8 cellular contexts compared by ENCODE assay signal in the genomic region with DNA sequence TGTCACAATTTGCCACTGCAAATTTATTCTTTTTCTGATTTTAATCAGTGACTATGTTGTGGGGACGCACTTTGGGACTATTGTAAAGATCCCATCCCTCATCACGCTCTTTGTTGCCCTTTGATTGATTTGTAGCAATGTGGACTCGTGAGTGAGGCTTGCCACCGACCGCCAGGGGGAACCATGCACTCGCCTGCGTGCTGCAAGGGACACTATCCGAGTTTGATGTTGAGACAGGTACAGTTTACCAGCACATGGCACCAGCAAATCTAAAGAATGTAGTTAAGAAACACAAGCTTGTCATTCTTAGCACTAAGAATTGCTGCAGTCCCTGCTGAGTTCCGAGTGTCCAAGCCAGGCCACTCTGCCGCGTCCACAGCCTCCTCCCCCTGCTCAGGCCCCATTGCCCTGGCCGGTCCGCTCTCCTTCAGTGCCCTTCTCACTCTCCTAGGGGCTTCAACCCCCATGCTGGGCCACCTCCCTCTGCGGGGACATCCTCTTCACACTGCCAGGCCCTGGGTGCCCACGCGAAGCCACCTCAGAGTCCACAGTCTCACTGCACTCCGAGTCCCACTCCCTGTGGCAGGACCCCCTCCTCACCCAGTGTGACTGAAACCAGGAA. TPM values are rescaled to one million over a fixed set of nuclear protein-coding genes. Genes with fewer than 3 reads are reported as not detected.
DNase-seq lines count a peak whose midpoint lies in the region; ATAC-seq, FAIRE-seq and TF ChIP-seq lines count a peak whose summit lies in the region.

No MANE protein-coding gene starts in this region.

- H3K36me3 ChIP-seq in BJ (ENCODE audit: control insufficient read depth, insufficient read depth, low read length) (no peaks in the 10 kb centered on the region), PC-9 (ENCODE audit: low read depth) (no peaks in the 10 kb centered on the region), aorta (ENCODE audit: control insufficient read depth in 1 of 2, insufficient read depth in 2 of 2, low read length in 1 of 2) (no peaks in the 10 kb centered on the region)

- peak; percentile 94 for TF ChIP-seq CTCF in BJ (IDR thresholded peaks at IDR 0.05; ENCODE audit: insufficient read depth, low read depth, low read length)
- TF ChIP-seq CTCF in PC-9 (conservative IDR thresholded peaks at IDR 0.05), result peak; percentile 92

- POLR2A ChIA-PET in BJ (lab: Charles Lee), result no interaction called here
- POLR2A ChIA-PET in PC-9 (lab: Charles Lee; ENCODE audit: unreplicated experiment), result no interaction called here

- no peak overlapping the region for H2AFZ ChIP-seq in PC-9

- CTCF ChIA-PET in BJ (lab: Yijun Ruan, JAX), result interaction anchor here (0.8 to 1.7 kb wide), 9 partner anchors 8 to 377 kb away, joined by 3 to 11 read pairs (median 3); no protein-coding TSS in a partner anchor
- CTCF ChIA-PET in PC-9 (lab: Charles Lee), result no interaction called here

- H3K27ac ChIP-seq in PC-9 (no peak overlapping the region), aorta (ENCODE audit: low read depth in 1 of 2, low read length in 2 of 2) (no peak overlapping the region)

- intact Hi-C loops in PC-9 (cut with micrococcal nuclease; ENCODE audit: unreplicated experiment) (loop anchor here (1.0 to 10.0 kb wide), 3 partner anchors 367 to 703 kb away; no protein-coding TSS in a partner anchor), posterior cingulate gyrus (cut with DNase I) (loop anchor here (10.0 kb wide), 1 partner anchor 363 kb away; no protein-coding TSS in a partner anchor), aorta (cut with DNase I) (no loop called here)

- H3K4me1 ChIP-seq in PC-9 (replicated peaks; ENCODE audit: insufficient read depth) (peaks cover 8% of the 10 kb centered on the region), aorta (ENCODE audit: control insufficient read depth in 1 of 2, insufficient read depth in 2 of 2, low read length in 2 of 2) (no peaks in the 10 kb centered on the region)

- H3K9me3 ChIP-seq in PC-9 (ENCODE audit: insufficient read depth, low read depth) (no peaks in the 10 kb centered on the region), aorta (ENCODE audit: control insufficient read depth, low read length) (no peaks in the 10 kb centered on the region)

- H4K20me1 ChIP-seq in PC-9 (ENCODE audit: insufficient read depth), result no peaks in the 10 kb centered on the region

- H3F3A ChIP-seq in PC-9 (ENCODE audit: insufficient read depth, low read depth), result no peaks in the 10 kb centered on the region

- no peaks in the 10 kb centered on the region for H3K79me2 ChIP-seq in PC-9 (ENCODE audit: low read depth)

- no TSS peak for BruUV-seq in PC-9 (replicated peaks; lab: Mats Ljungman, UMichigan)

- no peak overlapping the region for H3K4me2 ChIP-seq in PC-9

- no peaks in the 10 kb centered on the region for H3K27me3 ChIP-seq in BJ (ENCODE audit: control insufficient read depth, insufficient read depth, low read length)
- H3K27me3 ChIP-seq in PC-9 (ENCODE audit: insufficient read depth, low read depth), result peaks cover 38% of the 10 kb centered on the region
- no peaks in the 10 kb centered on the region for H3K27me3 ChIP-seq in aorta (ENCODE audit: control insufficient read depth in 1 of 2, insufficient read depth in 2 of 2, low read length in 1 of 2)

- peak; percentile 71 for FAIRE-seq in GM19239 (lab: Jason Lieb, UNC)

- no peak for DNase-seq in BJ (ENCODE audit: low read depth)
- peak; percentile 28 for DNase-seq in GM19239 (ENCODE audit: insufficient read length, low spot score)
- DNase-seq in PC-9, result peak; percentile 59 to 66
- DNase-seq in activated gamma-delta T cell treated with anti-CD3 and anti-CD28 coated beads, Interleukin-2, amount 50 U/mL, for 16 hours (ENCODE audit: low read depth), result peak; percentile 43
- DNase-seq in glomerular endothelial cell (ENCODE audit: extremely low read depth, low read depth, low spot score), result peak; percentile 3
- DNase-seq in posterior cingulate gyrus, result peak; percentile 40 to 96 (median 74)
- DNase-seq in aorta, result peak; percentile 66 to 84

- H3K4me3 ChIP-seq in BJ (ENCODE audit: low read depth, low read length) (no peak overlapping the region), PC-9 (no peak overlapping the region), aorta (ENCODE audit: low read length in 2 of 2) (no peak overlapping the region)

- ATAC-seq in HG03469 (IDR thresholded peaks at IDR 0.05; ENCODE audit: unreplicated experiment) (peak; percentile 78), aorta (ENCODE audit: low FRiP score) (peak; percentile 66)

- 10 to 14% methylated on average over 17 of the region's 17 CpGs for whole genome bisulfite sequencing in aorta, 2 donors

- no peaks in the 10 kb centered on the region for H3K9me2 ChIP-seq in PC-9 (ENCODE audit: insufficient read depth)

RNA-seq across cellular contexts. Expression of gene SFTPA2, which starts 2.0 kb away (rescaled TPM):
- polyA plus RNA-seq in BJ (2011; rRNA removed) (not detected in 2 replicates), aorta (10 to 100 TPM in 1 of 2 donors, under 1 TPM in 1; 0.77 to 13.0 TPM)
- not detected in 2 replicates for polyA minus RNA-seq in BJ (2011; rRNA and poly(A)+ RNA removed)
- total RNA-seq in PC-9 (2021) (not detected in 2 replicates), glomerular endothelial cell (not detected in 2 replicates), aorta (1 to 10 TPM in 1 of 2 donors, not detected in 1; 1.6 TPM)

RNA-seq across cellular contexts. Expression of gene SFTPA1, which starts 48.5 kb away (rescaled TPM):
- polyA plus RNA-seq in BJ (2011; rRNA removed), result not detected in 2 replicates
- polyA minus RNA-seq in BJ (2011; rRNA and poly(A)+ RNA removed), result not detected in 2 replicates
- not detected in 2 replicates for total RNA-seq in PC-9 (2021)
- total RNA-seq in glomerular endothelial cell, result not detected in 2 replicates
- 1 to 10 TPM in 1 of 2 donors, not detected in 1; 1.7 TPM for total RNA-seq in aorta
- polyA plus RNA-seq in aorta, result 1 to 10 TPM in 1 of 2 donors, under 1 TPM in 1; 0.59 to 4.4 TPM

RNA-seq across cellular contexts. Expression of gene EIF5AL1, which starts 49.9 kb away (rescaled TPM):
- 0.23 and 0.64 TPM in 2 replicates for polyA plus RNA-seq in BJ (2011; rRNA removed)
- polyA minus RNA-seq in BJ (2011; rRNA and poly(A)+ RNA removed), result 0.33 and 0.57 TPM in 2 replicates
- 0.48 and 0.55 TPM in 2 replicates for total RNA-seq in PC-9 (2021)
- total RNA-seq in glomerular endothelial cell, result 0.53 TPM in 2 replicates
- total RNA-seq in aorta, result under 1 TPM in 1 of 2 donors, not detected in 1; 0.10 TPM
- under 1 TPM; 0.36 to 0.38 TPM for polyA plus RNA-seq in aorta

Comparison
In these comparisons a context has a peak if more than half of its experiments do, and no peak if none do; other contexts are left out.
1. intact Hi-C loops: an anchor here in PC-9 (1.0 to 10.0 kb wide) and posterior cingulate gyrus (10.0 kb wide); none called in aorta.